Comparison of ENCODE assay signal across 8 cellular contexts in genomic region chr3:20060924-20061323, GRCh38. TPM values are rescaled to one million over a fixed set of nuclear protein-coding genes. Genes with fewer than 3 reads are reported as not detected.
A peak's percentile ranks its signal among the peaks of the same experiment; 100 is the strongest.
DNase-seq lines count a peak whose midpoint lies in the region; ATAC-seq lines count a peak whose summit lies in the region.

No MANE protein-coding gene starts in this region.

- no peak overlapping the region for H3K14ac ChIP-seq in neuronal stem cell (ENCODE audit: low read length)

- H3K79me1 ChIP-seq in neuronal stem cell (ENCODE audit: low read depth, low read length), result no peaks in the 10 kb centered on the region

- DNase-seq in SK-MEL-5 (ENCODE audit: low read depth, low spot score) (peak; percentile 49), left ventricle myocardium superior (no peak), neuronal stem cell (ENCODE audit: low spot score) (no peak), pons (ENCODE audit: low spot score) (no peak)
- DNase-seq in central memory CD4-positive, alpha-beta T cell, result no peak

- no peak overlapping the region for H2AFZ ChIP-seq in neuronal stem cell (ENCODE audit: low read length)

- H3K23ac ChIP-seq in neuronal stem cell (ENCODE audit: low read depth, low read length, poor library complexity), result no peak overlapping the region

- in situ Hi-C loops in SK-MEL-5 (cut with HindIII; ENCODE audit: low pct_unique_long_range_greater_than_20kb, low sequenced_read_pairs), result no loop called here

- H3K27me3 ChIP-seq in neuronal stem cell (ENCODE audit: control insufficient read depth in 3 of 3, insufficient read depth in 3 of 3, low read depth in 1 of 3, low read length in 3 of 3), result no peaks in the 10 kb centered on the region

- no peak overlapping the region for H2BK12ac ChIP-seq in neuronal stem cell (ENCODE audit: low read length)

- whole genome bisulfite sequencing in neuronal stem cell (ENCODE audit: extremely low coverage in 2 of 2, insufficient read length in 2 of 2, insufficient replicate concordance in 1 of 2), 2 donors, result no CpG with 5 or more reads among the region's 1 CpG

- no peak overlapping the region for H3K4me2 ChIP-seq in neuronal stem cell (ENCODE audit: insufficient read depth, low read length, poor library complexity, severe bottlenecking)

- intact Hi-C loops in left ventricle myocardium superior (cut with micrococcal nuclease), result no loop called here

- H4K8ac ChIP-seq in neuronal stem cell (ENCODE audit: low read depth, low read length), result no peak overlapping the region

- no peaks in the 10 kb centered on the region for H3K9me3 ChIP-seq in neuronal stem cell (replicated peaks in 1 of 2; ENCODE audit: control insufficient read depth in 2 of 2, insufficient read depth in 1 of 2, low read depth in 1 of 2, low read length in 2 of 2)

- H3K4me1 ChIP-seq in neuronal stem cell (ENCODE audit: control insufficient read depth in 2 of 2, insufficient read depth in 1 of 2, low read depth in 1 of 2, low read length in 2 of 2), result peaks cover 0 to 8% of the 10 kb centered on the region in 2 donors

- H3K9ac ChIP-seq in neuronal stem cell (ENCODE audit: low read depth, low read length, poor library complexity), result no peak overlapping the region

- no peak overlapping the region for H3K18ac ChIP-seq in neuronal stem cell (ENCODE audit: low read length)

- H3K4ac ChIP-seq in neuronal stem cell (ENCODE audit: low read length), result no peak overlapping the region

- H2BK120ac ChIP-seq in neuronal stem cell (ENCODE audit: low read depth, low read length), result no peak overlapping the region

- no peak overlapping the region for H3K27ac ChIP-seq in neuronal stem cell (replicated peaks; ENCODE audit: low read length)

- no peak overlapping the region for H4K91ac ChIP-seq in neuronal stem cell (ENCODE audit: low read depth, low read length, poor library complexity)

- ATAC-seq in GM18858 (IDR thresholded peaks at IDR 0.05; ENCODE audit: unreplicated experiment) (peak; percentile 35), HG02798 (IDR thresholded peaks at IDR 0.05; ENCODE audit: poor library complexity, unreplicated experiment) (peak; percentile 48), left ventricle myocardium superior (peak; percentile 38), HG02885 (IDR thresholded peaks at IDR 0.05; ENCODE audit: poor library complexity, unreplicated experiment) (no peak)

- H2BK5ac ChIP-seq in neuronal stem cell (ENCODE audit: low read length), result no peak overlapping the region

- H3K36me3 ChIP-seq in neuronal stem cell (replicated peaks in 1 of 2; ENCODE audit: control insufficient read depth in 2 of 2, insufficient read depth in 2 of 2, low read length in 2 of 2), result no peaks in the 10 kb centered on the region

- no peak overlapping the region for H2BK15ac ChIP-seq in neuronal stem cell (ENCODE audit: low read length)

- no peak overlapping the region for H3K4me3 ChIP-seq in neuronal stem cell (ENCODE audit: low read length in 2 of 2)

- H2AK5ac ChIP-seq in neuronal stem cell (ENCODE audit: low read depth, low read length), result no peak overlapping the region

RNA-seq across cellular contexts. Expression of gene KAT2B, which starts 20.7 kb away (rescaled TPM):
- total RNA-seq in SK-MEL-5 (2014; rRNA removed; shearing (Covaris generic)), result 31.8 and 33.6 TPM in 2 replicates
- 49.7 and 70.8 TPM in 2 replicates for polyA plus RNA-seq in SK-MEL-5 (2015; cell fraction: cytosol; rRNA removed)
- 84.9 and 100 TPM in 2 replicates for polyA plus RNA-seq in SK-MEL-5 (2015; cell fraction: nucleus; rRNA removed)
- 111 TPM for total RNA-seq in left ventricle myocardium superior
- 7.6 TPM for polyA plus RNA-seq in neuronal stem cell (2013, experiment 1 of 2)
- polyA plus RNA-seq in neuronal stem cell (2013, experiment 2 of 2), result 7.5 TPM

RNA-seq across cellular contexts. Expression of gene PP2D1, which starts 48.9 kb away (rescaled TPM):
- not detected in 2 replicates for total RNA-seq in SK-MEL-5 (2014; rRNA removed; shearing (Covaris generic))
- not detected in 2 replicates for polyA plus RNA-seq in SK-MEL-5 (2015; cell fraction: cytosol; rRNA removed)
- not detected in 2 replicates for polyA plus RNA-seq in SK-MEL-5 (2015; cell fraction: nucleus; rRNA removed)
- total RNA-seq in left ventricle myocardium superior, result not detected
- not detected for polyA plus RNA-seq in neuronal stem cell (2013, experiment 1 of 2)
- not detected for polyA plus RNA-seq in neuronal stem cell (2013, experiment 2 of 2)
